ENCODE assay signal across 1 cellular context in the genomic region with DNA sequence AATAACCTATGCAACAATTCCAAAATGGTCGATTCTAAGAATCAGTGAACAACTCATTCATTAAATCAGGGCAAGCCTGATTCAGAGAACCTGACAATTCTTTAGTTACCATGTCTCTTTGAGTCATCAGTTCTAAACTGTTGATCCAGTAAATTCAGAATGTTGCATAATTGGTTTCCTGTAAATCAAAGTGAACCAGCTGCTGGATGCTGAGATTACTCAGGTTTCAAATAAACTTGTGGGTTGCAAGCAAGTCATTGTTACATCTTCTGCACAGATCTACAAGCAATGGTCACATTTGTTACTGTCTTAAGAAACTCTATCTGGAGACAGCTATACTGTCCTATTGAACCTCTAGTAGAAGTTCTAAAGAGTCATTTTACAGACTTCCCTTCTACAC.
TF ChIP-seq lines count a peak whose summit lies in the region.

No MANE protein-coding gene starts in this region.

TF ChIP-seq in IMR-90, 13 proteins besides CTCF, POLR2A, EP300 and RAD21:
- no peak for TF ChIP-seq MXI1 (IDR thresholded peaks at IDR 0.05; ENCODE audit: borderline replicate concordance, low read depth, low read length)
- TF ChIP-seq BHLHE40 (IDR thresholded peaks at IDR 0.05; ENCODE audit: low read depth, low read length): no peak
- TF ChIP-seq RCOR1 (IDR thresholded peaks at IDR 0.05; ENCODE audit: insufficient replicate concordance, low read length): no peak
- TF ChIP-seq MAZ (IDR thresholded peaks at IDR 0.05; ENCODE audit: borderline replicate concordance, low read depth, low read length): no peak
- TF ChIP-seq, protein P1, sequence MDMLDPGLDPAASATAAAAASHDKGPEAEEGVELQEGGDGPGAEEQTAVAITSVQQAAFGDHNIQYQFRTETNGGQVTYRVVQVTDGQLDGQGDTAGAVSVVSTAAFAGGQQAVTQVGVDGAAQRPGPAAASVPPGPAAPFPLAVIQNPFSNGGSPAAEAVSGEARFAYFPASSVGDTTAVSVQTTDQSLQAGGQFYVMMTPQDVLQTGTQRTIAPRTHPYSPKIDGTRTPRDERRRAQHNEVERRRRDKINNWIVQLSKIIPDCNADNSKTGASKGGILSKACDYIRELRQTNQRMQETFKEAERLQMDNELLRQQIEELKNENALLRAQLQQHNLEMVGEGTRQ (IDR thresholded peaks at IDR 0.05; ENCODE audit: low read depth, low read length): no peak
- TF ChIP-seq CEBPB (IDR thresholded peaks at IDR 0.05; ENCODE audit: low read depth, low read length): peak; percentile 56; the same call in 1 of the 2 replicates
- TF ChIP-seq CHD1 (IDR thresholded peaks at IDR 0.05; ENCODE audit: low read depth, low read length): no peak
